In the genomic region with DNA sequence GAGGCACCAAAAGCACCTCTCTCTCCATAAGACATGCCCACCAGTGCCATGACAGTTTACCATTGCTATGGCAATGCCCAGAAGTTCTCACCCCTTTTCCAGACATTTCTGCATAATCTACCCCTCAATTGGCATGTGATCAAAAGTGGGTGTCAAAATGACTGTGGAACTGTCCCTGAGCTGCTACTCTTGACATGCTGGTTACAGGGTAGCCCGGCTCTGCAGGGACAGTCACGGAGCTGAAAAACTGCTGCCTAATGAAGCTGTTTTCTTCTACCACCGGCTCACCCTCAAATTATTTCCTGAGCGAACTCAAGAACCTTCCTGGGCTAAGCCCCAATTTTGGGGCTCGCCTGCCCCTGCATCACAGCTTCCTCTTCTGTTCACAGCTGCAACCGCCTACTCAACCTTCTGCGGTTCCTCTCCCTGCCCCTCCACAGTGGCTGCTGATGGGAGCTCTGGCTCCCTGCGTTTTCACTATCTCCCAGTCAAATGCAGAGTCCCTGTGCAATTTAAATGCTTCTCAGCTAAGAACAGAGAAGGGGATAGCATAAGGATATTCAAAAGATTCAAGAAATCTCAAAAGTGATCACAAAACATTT, we compare ENCODE assay signal across 9 cellular contexts.
A peak's percentile ranks its signal among the peaks of the same experiment; 100 is the strongest.
DNase-seq lines count a peak whose midpoint lies in the region; ATAC-seq and TF ChIP-seq lines count a peak whose summit lies in the region.
"Had no signal": no experiment of that assay in that cellular context is flagged by ENCODE, and none has a peak within 500 bp of the region (broad histone marks: within the 10 kb centered on the region; RNA-seq: fewer than 3 reads in every experiment).

No MANE protein-coding gene starts in this region.

- no peaks in the 10 kb centered on the region for H4K20me1 ChIP-seq in SK-N-SH (ENCODE audit: insufficient read depth)

- H3K4me1 ChIP-seq in SK-N-SH (ENCODE audit: control insufficient read depth in 1 of 2, insufficient read depth in 2 of 2, low read depth in 1 of 2, low read length in 1 of 2) (no peaks in the 10 kb centered on the region; a peak in 1 of 4 replicates), trophoblast cell (ENCODE audit: control insufficient read depth in 1 of 2, insufficient read depth in 2 of 2, low read length in 2 of 2) (no peaks in the 10 kb centered on the region)

- no peak overlapping the region for H2BK120ac ChIP-seq in trophoblast cell (ENCODE audit: insufficient read depth, low read length, poor library complexity)

- no peaks in the 10 kb centered on the region for H3K9me2 ChIP-seq in SK-N-SH

- no peaks in the 10 kb centered on the region for H3F3A ChIP-seq in SK-N-SH (replicated peaks; ENCODE audit: insufficient read depth)

- no peak overlapping the region for H3K4me3 ChIP-seq in SK-N-SH (ENCODE audit: low read depth in 2 of 2, low read length in 1 of 2)
- no peak overlapping the region for H3K4me3 ChIP-seq in trophoblast cell (ENCODE audit: low read depth, low read length)

- POLR2A ChIA-PET in activated naive CD8-positive, alpha-beta T cell treated with anti-CD3 and anti-CD28 coated beads, Interleukin-2, amount 10 ng/mL, durations not matched to agents 7 days and 5 days (lab: Charles Lee), result interaction anchor here (0.7 to 4.9 kb wide), 7 partner anchors 8 to 135 kb away, joined by 3 to 59 read pairs (median 4); no protein-coding TSS in a partner anchor
- POLR2A ChIA-PET in SK-N-SH (lab: Yijun Ruan, JAX), result no interaction called here

- DNase-seq in GM20000 (ENCODE audit: low spot score) (peak; percentile 62), T-helper 17 cell (peak in 1 of 3 donors; percentile 19), endothelial cell (ENCODE audit: low spot score) (no peak), SK-N-SH (no peak), trophoblast cell (no peak)
- peak; percentile 56 for DNase-seq in activated naive CD8-positive, alpha-beta T cell treated with anti-CD3 and anti-CD28 coated beads, Interleukin-2, amount 10 ng/mL, durations not matched to agents 7 days and 5 days
- DNase-seq in stimulated activated CD4-positive, alpha-beta T cell treated with anti-CD3 and anti-CD28 coated beads, Interleukin-4, amount 100 ng/mL, for 24 hours, result peak; percentile 38
- DNase-seq in NK-92 treated with Interleukin-12 subunit alpha and Interleukin-12 subunit beta, amount 100 ng/mL, for 24 hours (lab: John Stamatoyannopoulos, UW), result no peak

- TF ChIP-seq CTCF in GM20000 (IDR thresholded peaks at IDR 0.05; ENCODE audit: extremely low read depth, missing control alignments), result no peak
- TF ChIP-seq CTCF in endothelial cell (IDR thresholded peaks at IDR 0.05; ENCODE audit: unreplicated experiment), result no peak
- TF ChIP-seq CTCF in SK-N-SH (IDR thresholded peaks at IDR 0.05), result no peak

- H3K36me3 ChIP-seq in SK-N-SH (replicated peaks in 1 of 2; ENCODE audit: control insufficient read depth in 1 of 2, insufficient read depth in 2 of 2, low read length in 1 of 2), result no peaks in the 10 kb centered on the region
- no peaks in the 10 kb centered on the region for H3K36me3 ChIP-seq in trophoblast cell (ENCODE audit: control insufficient read depth in 1 of 2, insufficient read depth in 2 of 2, low read length in 2 of 2)

- H3K18ac ChIP-seq in trophoblast cell (ENCODE audit: low read length), result no peak overlapping the region

- H3K79me2 ChIP-seq in SK-N-SH (ENCODE audit: insufficient read depth), result no peaks in the 10 kb centered on the region
- no peaks in the 10 kb centered on the region for H3K79me2 ChIP-seq in trophoblast cell (ENCODE audit: control insufficient read depth, insufficient read depth, low read length, poor library complexity)

- no peak overlapping the region for H3K4ac ChIP-seq in trophoblast cell (ENCODE audit: low read depth, low read length)

- peak; percentile 81 for ATAC-seq in T-helper 17 cell
- peak; percentile 93 for ATAC-seq in activated naive CD8-positive, alpha-beta T cell treated with anti-CD3 and anti-CD28 coated beads, Interleukin-2, amount 10 ng/mL, durations not matched to agents 7 days and 5 days (ENCODE audit: low read depth)
- ATAC-seq: Panc1 had no signal

- H3K36me3 Mint-ChIP-seq in T-helper 17 cell (ENCODE audit: low read depth) (no peaks in the 10 kb centered on the region), endothelial cell (ENCODE audit: low read depth, unreplicated experiment) (no peaks in the 10 kb centered on the region)
- H3K36me3 Mint-ChIP-seq in activated naive CD8-positive, alpha-beta T cell treated with anti-CD3 and anti-CD28 coated beads, Interleukin-2, amount 10 ng/mL, durations not matched to agents 7 days and 5 days, result peaks cover 2% of the 10 kb centered on the region

- no peak for TF ChIP-seq RAD21 in SK-N-SH (IDR thresholded peaks at IDR 0.05; ENCODE audit: low read length)

- no peak overlapping the region for H2BK12ac ChIP-seq in trophoblast cell (ENCODE audit: low read length)

- peak overlapping the region; percentile 84 for H3K27ac Mint-ChIP-seq in T-helper 17 cell
- peak overlapping the region; percentile 82 for H3K27ac Mint-ChIP-seq in activated naive CD8-positive, alpha-beta T cell treated with anti-CD3 and anti-CD28 coated beads, Interleukin-2, amount 10 ng/mL, durations not matched to agents 7 days and 5 days
- no peak overlapping the region for H3K27ac Mint-ChIP-seq in endothelial cell (ENCODE audit: unreplicated experiment)

- no peak overlapping the region for H2AK5ac ChIP-seq in trophoblast cell (ENCODE audit: low read length)

- CTCF ChIA-PET in SK-N-SH (lab: Yijun Ruan, JAX), result interaction anchor here (1.0 to 2.3 kb wide), 3 partner anchors 143 to 203 kb away, joined by 3 to 6 read pairs (median 3); a partner anchor contains a TSS

- WGBS in SK-N-SH (ENCODE audit: low lambda C conversion rate), result 57% methylated on average over 7 of the region's 8 CpGs
- WGBS in trophoblast cell (ENCODE audit: extremely low coverage, insufficient coverage, insufficient read length), result no CpG with 5 or more reads among the region's 8 CpGs

- H3K4me3 Mint-ChIP-seq in T-helper 17 cell, result peak overlapping the region; percentile 85
- H3K4me3 Mint-ChIP-seq in activated naive CD8-positive, alpha-beta T cell treated with anti-CD3 and anti-CD28 coated beads, Interleukin-2, amount 10 ng/mL, durations not matched to agents 7 days and 5 days, result peak overlapping the region; percentile 48
- H3K4me3 Mint-ChIP-seq in endothelial cell (ENCODE audit: unreplicated experiment), result no peak overlapping the region

- no peak overlapping the region for H3K23ac ChIP-seq in trophoblast cell (ENCODE audit: low read length)

- no peaks in the 10 kb centered on the region for H3K9me3 Mint-ChIP-seq in activated naive CD8-positive, alpha-beta T cell treated with anti-CD3 and anti-CD28 coated beads, Interleukin-2, amount 10 ng/mL, durations not matched to agents 7 days and 5 days
- H3K9me3 Mint-ChIP-seq in endothelial cell (ENCODE audit: unreplicated experiment), result no peaks in the 10 kb centered on the region

- H3K9ac ChIP-seq in SK-N-SH (no peak overlapping the region), trophoblast cell (ENCODE audit: low read length) (no peak overlapping the region)

- H3K9me3 ChIP-seq in T-helper 17 cell (ENCODE audit: control insufficient read depth, low read length, poor library complexity, severe bottlenecking) (no peaks in the 10 kb centered on the region), SK-N-SH (no peaks in the 10 kb centered on the region), trophoblast cell (ENCODE audit: insufficient read depth, low read depth, low read length) (peaks cover 3% of the 10 kb centered on the region)

- no peak overlapping the region for H3K14ac ChIP-seq in trophoblast cell (ENCODE audit: low read length)

- H4K12ac ChIP-seq in trophoblast cell (ENCODE audit: low read depth, low read length), result no peak overlapping the region

- H2AFZ ChIP-seq in SK-N-SH (ENCODE audit: low read depth), result no peak overlapping the region
- H2AFZ ChIP-seq in trophoblast cell (ENCODE audit: insufficient read depth, low read length, poor library complexity), result no peak overlapping the region

- H2BK5ac ChIP-seq in trophoblast cell (ENCODE audit: low read depth, low read length, poor library complexity), result no peak overlapping the region

- no peaks in the 10 kb centered on the region for H3K79me1 ChIP-seq in trophoblast cell (ENCODE audit: low read length)

- H3K27me3 ChIP-seq in SK-N-SH (ENCODE audit: insufficient read depth) (peaks cover 23% of the 10 kb centered on the region; the same call in 1 of the 2 replicates), trophoblast cell (ENCODE audit: insufficient read depth, low read length) (no peaks in the 10 kb centered on the region)

- no peak overlapping the region for H4K91ac ChIP-seq in trophoblast cell (ENCODE audit: low read depth, low read length)

- H3K4me2 ChIP-seq in SK-N-SH (no peak overlapping the region), trophoblast cell (ENCODE audit: low read length) (no peak overlapping the region)

- no peak overlapping the region for H3K27ac ChIP-seq in SK-N-SH (ENCODE audit: low read depth in 2 of 2, low read length in 1 of 2)
- no peak overlapping the region for H3K27ac ChIP-seq in trophoblast cell (ENCODE audit: low read depth, low read length)

- H3K27me3 Mint-ChIP-seq in T-helper 17 cell (no peaks in the 10 kb centered on the region), endothelial cell (ENCODE audit: unreplicated experiment) (peaks cover 9% of the 10 kb centered on the region)
- H3K27me3 Mint-ChIP-seq in activated naive CD8-positive, alpha-beta T cell treated with anti-CD3 and anti-CD28 coated beads, Interleukin-2, amount 10 ng/mL, durations not matched to agents 7 days and 5 days, result no peaks in the 10 kb centered on the region

- H3K4me1 Mint-ChIP-seq in T-helper 17 cell, result peaks cover 30% of the 10 kb centered on the region
- H3K4me1 Mint-ChIP-seq in activated naive CD8-positive, alpha-beta T cell treated with anti-CD3 and anti-CD28 coated beads, Interleukin-2, amount 10 ng/mL, durations not matched to agents 7 days and 5 days, result peaks cover 33% of the 10 kb centered on the region
- H3K4me1 Mint-ChIP-seq in endothelial cell (ENCODE audit: unreplicated experiment), result no peaks in the 10 kb centered on the region

- H4K8ac ChIP-seq in trophoblast cell (ENCODE audit: low read depth, low read length), result no peak overlapping the region

- no peak for TF ChIP-seq EP300 in SK-N-SH (IDR thresholded peaks at IDR 0.05; ENCODE audit: borderline replicate concordance in 1 of 2, low read depth in 1 of 2, low read length in 1 of 2)

TF ChIP-seq in SK-N-SH, 30 proteins besides CTCF, POLR2A, EP300 and RAD21 (continues in another document):
- TF ChIP-seq TCF12 (IDR thresholded peaks at IDR 0.05) (no peak), YY1 (IDR thresholded peaks at IDR 0.05; ENCODE audit: low read depth) (no peak), NRF1 (IDR thresholded peaks at IDR 0.05; ENCODE audit: low read depth, low read length) (no peak)
- TF ChIP-seq, protein P1, sequence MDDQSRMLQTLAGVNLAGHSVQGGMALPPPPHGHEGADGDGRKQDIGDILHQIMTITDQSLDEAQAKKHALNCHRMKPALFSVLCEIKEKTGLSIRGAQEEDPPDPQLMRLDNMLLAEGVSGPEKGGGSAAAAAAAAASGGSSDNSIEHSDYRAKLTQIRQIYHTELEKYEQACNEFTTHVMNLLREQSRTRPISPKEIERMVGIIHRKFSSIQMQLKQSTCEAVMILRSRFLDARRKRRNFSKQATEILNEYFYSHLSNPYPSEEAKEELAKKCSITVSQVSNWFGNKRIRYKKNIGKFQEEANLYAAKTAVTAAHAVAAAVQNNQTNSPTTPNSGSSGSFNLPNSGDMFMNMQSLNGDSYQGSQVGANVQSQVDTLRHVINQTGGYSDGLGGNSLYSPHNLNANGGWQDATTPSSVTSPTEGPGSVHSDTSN (IDR thresholded peaks at IDR 0.05), result no peak

Comparison
In these comparisons a context has a peak if more than half of its experiments do, and no peak if none do; other contexts are left out.
1. DNase-seq: peak in GM20000 (single experiment), activated naive CD8-positive, alpha-beta T cell treated with anti-CD3 and anti-CD28 coated beads, Interleukin-2, amount 10 ng/mL, durations not matched to agents 7 days and 5 days (single experiment) and stimulated activated CD4-positive, alpha-beta T cell treated with anti-CD3 and anti-CD28 coated beads, Interleukin-4, amount 100 ng/mL, for 24 hours (single experiment); none in endothelial cell (single experiment), SK-N-SH (single experiment), NK-92 treated with Interleukin-12 subunit alpha and Interleukin-12 subunit beta, amount 100 ng/mL, for 24 hours (single experiment) and trophoblast cell (0 of 2).